Comparison of ENCODE assay signal across 15 cellular contexts in genomic region chr17:82687375-82687861, GRCh38. TPM values are rescaled to one million over a fixed set of nuclear protein-coding genes. Genes with fewer than 3 reads are reported as not detected.
DNase-seq lines count a peak whose midpoint lies in the region; ATAC-seq and TF ChIP-seq lines count a peak whose summit lies in the region.
"Had no signal": no experiment of that assay in that cellular context is flagged by ENCODE, and none has a peak within 500 bp of the region (broad histone marks: within the 10 kb centered on the region; RNA-seq: fewer than 3 reads in every experiment).

No MANE protein-coding gene starts in this region.

- H3K4me3 Mint-ChIP-seq in T-cell, result no peak overlapping the region

- H3K36me3 ChIP-seq in osteoblast (ENCODE audit: insufficient read depth, low read length), result no peaks in the 10 kb centered on the region

- TF ChIP-seq CTCF in VCaP (conservative IDR thresholded peaks at IDR 0.05) (no peak), osteoblast (IDR thresholded peaks at IDR 0.05; ENCODE audit: extremely low read depth, low read depth, low read length) (no peak)

- CTCF ChIA-PET in T-cell (lab: Charles Lee), result no interaction called here

- H3K27ac ChIP-seq in VCaP, result peak overlapping the region; percentile 41
- H3K27ac ChIP-seq in osteoblast (ENCODE audit: low read depth, low read length), result no peak overlapping the region
- H3K27ac ChIP-seq: WERI-Rb-1 had no signal

- no peak overlapping the region for H3K27ac Mint-ChIP-seq in T-cell

- intact Hi-C loops in left ventricle myocardium superior (cut with micrococcal nuclease), result no loop called here

- H3K4me2 ChIP-seq in osteoblast (ENCODE audit: insufficient read depth, low read length), result no peak overlapping the region
- H3K4me2 ChIP-seq: smooth muscle cell had no signal

- no peaks in the 10 kb centered on the region for H3K4me1 ChIP-seq in osteoblast (ENCODE audit: insufficient read depth, low read length)

- POLR2A ChIA-PET in T-cell (lab: Charles Lee), result no interaction called here

- no peaks in the 10 kb centered on the region for H3K27me3 ChIP-seq in osteoblast (ENCODE audit: insufficient read depth, low read length)

- H2AFZ ChIP-seq in osteoblast (ENCODE audit: low read length), result no peak overlapping the region

- peaks cover 6% of the 10 kb centered on the region for H3K36me3 Mint-ChIP-seq in T-cell

- in situ Hi-C loops in ACHN (cut with HindIII; ENCODE audit: low pct_ligation_motif_present, low pct_unique_long_range_greater_than_20kb, low sequenced_read_pairs), result no loop called here

- no peaks in the 10 kb centered on the region for H4K20me1 ChIP-seq in osteoblast (ENCODE audit: insufficient read depth, low read length)

- ATAC-seq in left ventricle myocardium superior, result peak; percentile 59
- no peak for ATAC-seq in T-cell (replicated peaks in 1 of 4)

- no peaks in the 10 kb centered on the region for H3K4me1 Mint-ChIP-seq in T-cell

- H3K9me3 Mint-ChIP-seq in T-cell, result peaks cover 0 to under 1% (median 0%) of the 10 kb centered on the region in 3 donors

- H3K9me3 ChIP-seq in osteoblast (ENCODE audit: low read depth, low read length), result no peaks in the 10 kb centered on the region

- no peaks in the 10 kb centered on the region for H3K27me3 Mint-ChIP-seq in T-cell

- H3K79me2 ChIP-seq in osteoblast (ENCODE audit: insufficient read depth, low read length), result no peaks in the 10 kb centered on the region

- no peak overlapping the region for H3K4me3 ChIP-seq in osteoblast (ENCODE audit: insufficient read depth, low read length)
- H3K4me3 ChIP-seq: smooth muscle cell had no signal

- peak; percentile 62 for DNase-seq in ACHN
- DNase-seq in left ventricle myocardium superior, result no peak
- peak; percentile 17 for DNase-seq in osteoblast (ENCODE audit: insufficient read length, low spot score, missing footprints)
- DNase-seq in NCI-H1417 treated with DMSO at 0.1 percent for 48 hours (lab: John Stamatoyannopoulos, UW), result no peak
- DNase-seq in T-cell, result no peak
- DNase-seq in amniotic stem cell (lab: John Stamatoyannopoulos, UW), result no peak
- no peak for DNase-seq in MV-4-11 (lab: John Stamatoyannopoulos, UW)
- DNase-seq: DMS79; effector CD8-positive, alpha-beta T cell; NCI-H1105 treated with DMSO at 0.1 percent for 48 hours; NCI-H510A; WERI-Rb-1 had no signal

RNA-seq across cellular contexts. Expression of gene RAB40B, which starts 11.1 kb away (rescaled TPM):
- total RNA-seq in left ventricle myocardium superior, result 21.3 TPM
- total RNA-seq in osteoblast, result 8.3 and 9.1 TPM in 2 replicates
- total RNA-seq in T-cell, result 1 to 10 TPM; 4.4 to 8.7 (median 7.1) TPM

RNA-seq across cellular contexts. Expression of gene FN3KRP, which starts 29.1 kb away (rescaled TPM):
- total RNA-seq in left ventricle myocardium superior (14.0 TPM), osteoblast (10.1 and 13.8 TPM in 2 replicates), T-cell (10 to 100 TPM; 29.2 to 49.4 (median 44.3) TPM)

RNA-seq across cellular contexts. Expression of gene WDR45B, which starts 39.2 kb away (rescaled TPM):
- 37.3 TPM for total RNA-seq in left ventricle myocardium superior
- total RNA-seq in osteoblast, result 66.2 and 66.3 TPM in 2 replicates
- total RNA-seq in T-cell, result 10 to 100 TPM; 57.3 to 81.5 (median 59.4) TPM

RNA-seq across cellular contexts. Expression of gene FN3K, which starts 48.0 kb away (rescaled TPM):
- total RNA-seq in left ventricle myocardium superior, result 92.6 TPM
- 2.9 and 4.4 TPM in 2 replicates for total RNA-seq in osteoblast
- 10 to 100 TPM in 1 of 5 donors, 1 to 10 TPM in 4; 3.2 to 12.2 (median 8.0) TPM for total RNA-seq in T-cell
- total RNA-seq: HT1080 had no signal

Comparison
In these comparisons a context has a peak if more than half of its experiments do, and no peak if none do; other contexts are left out.
1. DNase-seq: peak in ACHN (single experiment) and osteoblast (single experiment); none in left ventricle myocardium superior (single experiment), NCI-H1417 treated with DMSO at 0.1 percent for 48 hours (single experiment), T-cell (0 of 34), amniotic stem cell (single experiment) and MV-4-11 (single experiment).